1 cellular context compared by ENCODE assay signal in the genomic region with DNA sequence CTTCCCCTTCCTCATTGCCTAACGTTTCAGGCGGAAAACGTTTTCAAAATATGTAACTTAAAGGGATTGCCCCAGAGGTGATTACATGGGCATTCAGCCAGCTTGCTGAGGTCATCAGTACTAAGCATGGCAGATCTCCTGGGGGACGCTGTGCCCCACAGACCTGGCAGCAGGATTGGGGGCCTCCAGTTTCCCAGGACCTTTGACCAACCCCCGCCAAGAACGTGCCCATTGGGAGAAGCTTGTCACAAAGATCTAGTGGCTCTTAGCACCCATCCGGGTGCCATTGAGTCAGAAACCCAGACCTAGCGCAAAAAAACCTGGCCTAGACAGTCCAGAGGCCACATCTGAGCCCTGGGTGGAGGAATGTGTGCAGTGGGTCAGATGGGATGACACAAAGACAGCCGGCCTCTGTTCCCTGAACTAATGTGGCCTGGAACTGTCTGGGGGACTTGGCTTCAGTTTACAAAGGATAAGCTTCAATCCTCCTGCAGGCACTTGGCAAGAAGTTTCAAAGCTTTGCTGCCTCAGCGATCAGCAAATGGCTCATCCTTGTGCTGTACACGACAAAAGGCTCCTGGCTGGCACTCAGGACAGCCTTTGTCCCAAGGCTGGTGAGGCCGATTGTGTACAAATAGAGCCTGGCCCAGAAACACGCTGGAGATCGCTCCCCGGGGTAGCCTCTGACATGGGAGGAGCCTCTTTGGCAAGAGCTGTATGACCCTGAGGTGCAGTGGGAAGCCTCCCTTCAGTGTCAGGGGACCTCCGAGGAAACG.
TF ChIP-seq lines count a peak whose summit lies in the region.

No MANE protein-coding gene starts in this region.

TF ChIP-seq in liver, 16 proteins besides CTCF, POLR2A, EP300 and RAD21 (continued from another document):
- TF ChIP-seq, protein P1, sequence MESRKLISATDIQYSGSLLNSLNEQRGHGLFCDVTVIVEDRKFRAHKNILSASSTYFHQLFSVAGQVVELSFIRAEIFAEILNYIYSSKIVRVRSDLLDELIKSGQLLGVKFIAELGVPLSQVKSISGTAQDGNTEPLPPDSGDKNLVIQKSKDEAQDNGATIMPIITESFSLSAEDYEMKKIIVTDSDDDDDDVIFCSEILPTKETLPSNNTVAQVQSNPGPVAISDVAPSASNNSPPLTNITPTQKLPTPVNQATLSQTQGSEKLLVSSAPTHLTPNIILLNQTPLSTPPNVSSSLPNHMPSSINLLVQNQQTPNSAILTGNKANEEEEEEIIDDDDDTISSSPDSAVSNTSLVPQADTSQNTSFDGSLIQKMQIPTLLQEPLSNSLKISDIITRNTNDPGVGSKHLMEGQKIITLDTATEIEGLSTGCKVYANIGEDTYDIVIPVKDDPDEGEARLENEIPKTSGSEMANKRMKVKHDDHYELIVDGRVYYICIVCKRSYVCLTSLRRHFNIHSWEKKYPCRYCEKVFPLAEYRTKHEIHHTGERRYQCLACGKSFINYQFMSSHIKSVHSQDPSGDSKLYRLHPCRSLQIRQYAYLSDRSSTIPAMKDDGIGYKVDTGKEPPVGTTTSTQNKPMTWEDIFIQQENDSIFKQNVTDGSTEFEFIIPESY (IDR thresholded peaks at IDR 0.05), result no peak
- TF ChIP-seq GABPA (IDR thresholded peaks at IDR 0.05 in 1 of 2, conservative IDR thresholded peaks at IDR 0.05 in 1 of 2) (no peak), RXRA (IDR thresholded peaks at IDR 0.05) (peak; percentile 41 to 74), HNF4A (conservative IDR thresholded peaks at IDR 0.05) (peak; percentile 55 to 73), NR2F2 (IDR thresholded peaks at IDR 0.05) (peak; percentile 89), HNF4G (IDR thresholded peaks at IDR 0.05) (no peak), YY1 (IDR thresholded peaks at IDR 0.05) (peak; percentile 52), SP1 (IDR thresholded peaks at IDR 0.05) (peak; percentile 72), EGR1 (IDR thresholded peaks at IDR 0.05; ENCODE audit: low read depth in 2 of 2) (no peak), TAF1 (conservative IDR thresholded peaks at IDR 0.05) (no peak), FOXA1 (IDR thresholded peaks at IDR 0.05) (no peak)
- TF ChIP-seq, protein P2, sequence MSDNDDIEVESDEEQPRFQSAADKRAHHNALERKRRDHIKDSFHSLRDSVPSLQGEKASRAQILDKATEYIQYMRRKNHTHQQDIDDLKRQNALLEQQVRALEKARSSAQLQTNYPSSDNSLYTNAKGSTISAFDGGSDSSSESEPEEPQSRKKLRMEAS (IDR thresholded peaks at IDR 0.05), result peak; percentile 70
